ENCODE assay signal across 28 cellular contexts in genomic region chr6:16294371-16294770, GRCh38. TPM values are rescaled to one million over a fixed set of nuclear protein-coding genes. Genes with fewer than 3 reads are reported as not detected.
"Had no signal": no experiment of that assay in that cellular context is flagged by ENCODE, and none has a peak within 500 bp of the region (broad histone marks: within the 10 kb centered on the region; RNA-seq: fewer than 3 reads in every experiment).

No MANE protein-coding gene starts in this region.

- H3K27me3 ChIP-seq: left lung, right atrium auricular region, right lobe of liver, stomach, testis, thyroid gland, transverse colon, upper lobe of left lung, vagina had no signal

- H3K4me2 ChIP-seq: smooth muscle cell had no signal

- H3K9me3 Mint-ChIP-seq: mesothelial cell of epicardium; natural killer cell treated with Interleukin-12 subunit alpha and Interleukin-12 subunit beta and Interleukin-15 and Interleukin-18, amount 100 ng/mL, for 72 hours; stimulated activated naive B cell treated with anti-CD40 and anti-IgM and Interleukin-4, amounts not matched to agents 10 μg/mL and 1 μg/mL and 100 μg/mL, for 72 hours had no signal

- ATAC-seq: left colon; left lung; lower lobe of right lung; mucosa of descending colon; naive thymus-derived CD4-positive, alpha-beta T cell; natural killer cell treated with Interleukin-12 subunit alpha and Interleukin-12 subunit beta and Interleukin-15 and Interleukin-18, amount 100 ng/mL, for 72 hours; right lobe of liver; stimulated activated naive B cell treated with anti-CD40 and anti-IgM and Interleukin-4, amounts not matched to agents 10 μg/mL and 1 μg/mL and 100 μg/mL, for 72 hours; stimulated activated naive CD8-positive, alpha-beta T cell treated with anti-CD3 and anti-CD28 coated beads, Interleukin-15, Interleukin-2, amounts not matched to agents 100 U/mL and 50 U/mL, for 24 hours had no signal

- H3K27ac Mint-ChIP-seq: mesothelial cell of epicardium; naive thymus-derived CD4-positive, alpha-beta T cell; natural killer cell treated with Interleukin-12 subunit alpha and Interleukin-12 subunit beta and Interleukin-15 and Interleukin-18, amount 100 ng/mL, for 72 hours; stimulated activated naive B cell treated with anti-CD40 and anti-IgM and Interleukin-4, amounts not matched to agents 10 μg/mL and 1 μg/mL and 100 μg/mL, for 72 hours had no signal

- H3K9ac ChIP-seq: parathyroid adenoma had no signal

- H3K4me3 Mint-ChIP-seq: mesothelial cell of epicardium; naive thymus-derived CD4-positive, alpha-beta T cell; natural killer cell treated with Interleukin-12 subunit alpha and Interleukin-12 subunit beta and Interleukin-15 and Interleukin-18, amount 100 ng/mL, for 72 hours; stimulated activated naive B cell treated with anti-CD40 and anti-IgM and Interleukin-4, amounts not matched to agents 10 μg/mL and 1 μg/mL and 100 μg/mL, for 72 hours had no signal

- DNase-seq: hippocampal formation; kidney; left colon; left lung; lower lobe of right lung; mammary epithelial cell; mesenchymal stem cell; mucosa of descending colon; naive thymus-derived CD4-positive, alpha-beta T cell; right lobe of liver; stimulated activated CD4-positive, alpha-beta T cell treated with anti-CD3 and anti-CD28 coated beads, Interleukin-12 subunit alpha, Interleukin-12 subunit beta, amount 100 ng/mL, for 4 hours; stimulated activated CD4-positive, alpha-beta T cell treated with anti-CD3 and anti-CD28 coated beads, Interleukin-15, amount 100 ng/mL, for 24 hours; stimulated activated CD4-positive, alpha-beta T cell treated with anti-CD3 and anti-CD28 coated beads, Interleukin-2, amount 100 ng/mL, for 24 hours; stimulated activated CD4-positive, alpha-beta T cell treated with anti-CD3 and anti-CD28 coated beads, Interleukin-4, amount 100 ng/mL, for 1 hour; stimulated activated naive B cell treated with anti-CD40 and anti-IgM and Interleukin-4, amounts not matched to agents 10 μg/mL and 1 μg/mL and 100 μg/mL, for 72 hours; stimulated activated naive CD8-positive, alpha-beta T cell treated with anti-CD3 and anti-CD28 coated beads, Interleukin-15, Interleukin-2, amounts not matched to agents 100 U/mL and 50 U/mL, for 24 hours; stomach; testis; thyroid gland; transverse colon; upper lobe of left lung had no signal

- H3K36me3 ChIP-seq: right lobe of liver, thyroid gland, transverse colon, vagina had no signal

- H3K27me3 Mint-ChIP-seq: naive thymus-derived CD4-positive, alpha-beta T cell; natural killer cell treated with Interleukin-12 subunit alpha and Interleukin-12 subunit beta and Interleukin-15 and Interleukin-18, amount 100 ng/mL, for 72 hours had no signal

- H3K27ac ChIP-seq: left lung, lower lobe of right lung, parathyroid adenoma, right atrium auricular region, right lobe of liver, stomach, testis, thyroid gland, transverse colon, upper lobe of left lung, vagina had no signal

- H3K36me3 Mint-ChIP-seq: mesothelial cell of epicardium; naive thymus-derived CD4-positive, alpha-beta T cell; natural killer cell treated with Interleukin-12 subunit alpha and Interleukin-12 subunit beta and Interleukin-15 and Interleukin-18, amount 100 ng/mL, for 72 hours had no signal

- H3K4me1 Mint-ChIP-seq: mesothelial cell of epicardium; stimulated activated naive B cell treated with anti-CD40 and anti-IgM and Interleukin-4, amounts not matched to agents 10 μg/mL and 1 μg/mL and 100 μg/mL, for 72 hours had no signal

- H3K4me3 ChIP-seq: left lung, lower lobe of right lung, mucosa of descending colon, right atrium auricular region, right lobe of liver, smooth muscle cell, stomach, testis, thyroid gland, transverse colon, upper lobe of left lung, vagina had no signal

- H2AFZ ChIP-seq: parathyroid adenoma had no signal

- H3K9me3 ChIP-seq: left lung, lower lobe of right lung, mucosa of descending colon, right atrium auricular region, right lobe of liver, stomach, testis, thyroid gland, transverse colon, upper lobe of left lung, vagina had no signal

- H3K4me1 ChIP-seq: left lung, lower lobe of right lung, parathyroid adenoma, right atrium auricular region, right lobe of liver, stomach, testis, transverse colon, upper lobe of left lung, vagina had no signal

RNA-seq across cellular contexts. Expression of gene GMPR, which starts 56.0 kb away (rescaled TPM):
- polyA plus RNA-seq: neural cell had no signal
